1 cellular context compared by ENCODE assay signal in genomic region chr3:132554437-132554836, GRCh38.
TF ChIP-seq lines count a peak whose summit lies in the region.

No MANE protein-coding gene starts in this region.

TF ChIP-seq in endothelial cell of umbilical vein, 7 proteins besides CTCF, POLR2A, EP300 and RAD21:
- TF ChIP-seq MAX (IDR thresholded peaks at IDR 0.05; ENCODE audit: insufficient read depth, insufficient read length) (no peak), POLR2AphosphoS5 (IDR thresholded peaks at IDR 0.05; ENCODE audit: insufficient read depth, low read depth, low read length) (peak; percentile 54), MYC (IDR thresholded peaks at IDR 0.05; ENCODE audit: low read depth, low read length) (no peak)
